8 cellular contexts compared by ENCODE assay signal in genomic region chr7:23105644-23106490, GRCh38. TPM values are rescaled to one million over a fixed set of nuclear protein-coding genes. Genes with fewer than 3 reads are reported as not detected.
DNase-seq lines count a peak whose midpoint lies in the region; ATAC-seq and TF ChIP-seq lines count a peak whose summit lies in the region.

Gene KLHL7 (plus strand): TSS chr7:23105785. CDS start chr7:23106027, 242 bp downstream.

- no peak within 1 kb of the TSS for H2AK5ac ChIP-seq in trophoblast cell (ENCODE audit: low read length)

- H2BK5ac ChIP-seq in trophoblast cell (ENCODE audit: low read depth, low read length, poor library complexity): peak within 1 kb of the TSS; percentile 35

- H3K4ac ChIP-seq in trophoblast cell (ENCODE audit: low read depth, low read length): peak within 1 kb of the TSS; percentile 42

- H3K4me1 ChIP-seq in adipocyte (ENCODE audit: control insufficient read depth, insufficient read depth, low read length) (peaks cover 32% of the 10 kb centered on the region), cardiac muscle cell (ENCODE audit: low read depth) (peaks cover 6% of the 10 kb centered on the region), trophoblast cell (ENCODE audit: control insufficient read depth in 1 of 2, insufficient read depth in 2 of 2, low read length in 2 of 2) (peaks cover 0 to 1% of the 10 kb centered on the region in 2 experiments), transverse colon (peaks cover 5 to 33% (median 17%) of the 10 kb centered on the region in 4 donors)

- peak within 1 kb of the TSS; percentile 94 for H2AFZ ChIP-seq in trophoblast cell (ENCODE audit: insufficient read depth, low read length, poor library complexity)

- H3K27me3 ChIP-seq in adipocyte (replicated peaks; ENCODE audit: control insufficient read depth, insufficient read depth, low read length): no peaks in the 10 kb centered on the region
- H3K27me3 ChIP-seq in cardiac muscle cell: no peaks in the 10 kb centered on the region
- H3K27me3 ChIP-seq in trophoblast cell (ENCODE audit: insufficient read depth, low read length): no peaks in the 10 kb centered on the region
- H3K27me3 ChIP-seq in transverse colon: no peaks in the 10 kb centered on the region

- H4K8ac ChIP-seq in trophoblast cell (ENCODE audit: low read depth, low read length): peak within 1 kb of the TSS; percentile 67

- no peak within 1 kb of the TSS for H3K23ac ChIP-seq in trophoblast cell (ENCODE audit: low read length)

- TF ChIP-seq POLR2A in transverse colon (IDR thresholded peaks at IDR 0.05): peak; percentile 94

- H3K79me1 ChIP-seq in trophoblast cell (ENCODE audit: low read length): peaks cover 4% of the 10 kb centered on the region

- H3K9me3 ChIP-seq in adipocyte (ENCODE audit: control insufficient read depth, low read length) (peaks cover 4% of the 10 kb centered on the region), cardiac muscle cell (ENCODE audit: low read depth) (no peaks in the 10 kb centered on the region), trophoblast cell (ENCODE audit: insufficient read depth, low read depth, low read length) (no peaks in the 10 kb centered on the region), transverse colon (no peaks in the 10 kb centered on the region)

- H3K4me2 ChIP-seq in trophoblast cell (ENCODE audit: low read length): peak within 1 kb of the TSS; percentile 70

- H4K12ac ChIP-seq in trophoblast cell (ENCODE audit: low read depth, low read length): peak within 1 kb of the TSS; percentile 60

- H3K36me3 ChIP-seq in adipocyte (ENCODE audit: control insufficient read depth, insufficient read depth, low read length, severe bottlenecking): no peaks in the 10 kb centered on the region
- H3K36me3 ChIP-seq in cardiac muscle cell: no peaks in the 10 kb centered on the region
- no peaks in the 10 kb centered on the region for H3K36me3 ChIP-seq in trophoblast cell (ENCODE audit: control insufficient read depth in 1 of 2, insufficient read depth in 2 of 2, low read length in 2 of 2)
- no peaks in the 10 kb centered on the region for H3K36me3 ChIP-seq in transverse colon

- H3K27ac ChIP-seq in cardiac muscle cell (peak within 1 kb of the TSS; percentile 94), trophoblast cell (ENCODE audit: low read depth, low read length) (peak within 1 kb of the TSS; percentile 74), transverse colon (peak within 1 kb of the TSS; percentile 90 to 99 (median 94))

- H3K4me3 ChIP-seq in adipocyte (ENCODE audit: low read length): peak within 1 kb of the TSS; percentile 99
- H3K4me3 ChIP-seq in cardiac muscle cell: peak within 1 kb of the TSS; percentile 90
- H3K4me3 ChIP-seq in trophoblast cell (ENCODE audit: low read depth, low read length): peak within 1 kb of the TSS; percentile 97
- peak within 1 kb of the TSS; percentile 67 to 94 (median 88) for H3K4me3 ChIP-seq in transverse colon

- in situ Hi-C loops in transverse colon (cut with MboI; ENCODE audit: low pct_ligation_motif_present in 1 of 4, low pct_unique_long_range_greater_than_20kb in 1 of 4, low sequenced_read_pairs in 3 of 4): loop anchor here in 2 of 4 donors (10.0 kb wide), 2 partner anchors 79 to 169 kb away; partner anchors contain the start of gene NUP42 (in 2 of the 2)

- peak; percentile 97 for ATAC-seq in HG02763 (IDR thresholded peaks at IDR 0.05; ENCODE audit: unreplicated experiment)

- peak within 1 kb of the TSS; percentile 69 for H2BK120ac ChIP-seq in trophoblast cell (ENCODE audit: insufficient read depth, low read length, poor library complexity)

- no peak for TF ChIP-seq EP300 in transverse colon (IDR thresholded peaks at IDR 0.05; ENCODE audit: low read depth)

- no CpG with 5 or more reads among the region's 74 CpGs for WGBS in trophoblast cell (ENCODE audit: extremely low coverage, insufficient coverage, insufficient read length)
- WGBS in transverse colon (ENCODE audit: low coverage in 1 of 2), 2 donors: 0 to 1% methylated on average over 15 to 74 of the region's 74 CpGs

- peaks cover 6% of the 10 kb centered on the region for H3K79me2 ChIP-seq in trophoblast cell (ENCODE audit: control insufficient read depth, insufficient read depth, low read length, poor library complexity)

- TF ChIP-seq CTCF in GM12873 (IDR thresholded peaks at IDR 0.05; ENCODE audit: insufficient read depth, low read depth, low read length, missing control alignments) (peak; percentile 17), cardiac muscle cell (IDR thresholded peaks at IDR 0.05; ENCODE audit: low read depth, low read length) (peak; percentile 20), transverse colon (IDR thresholded peaks at IDR 0.05) (peak in 1 of 5 experiments; percentile 4)

- H3K18ac ChIP-seq in trophoblast cell (ENCODE audit: low read length): peak within 1 kb of the TSS; percentile 60

- DNase-seq in NCI-H1417 treated with DMSO at 0.1 percent for 48 hours (lab: John Stamatoyannopoulos, UW) (peak; percentile 60), SW480 (ENCODE audit: low spot score) (peak; percentile 97), adipocyte (ENCODE audit: low read depth) (peak; percentile 99), cardiac muscle cell (ENCODE audit: low read depth in 1 of 2, low spot score in 1 of 2) (peak; percentile 94 to 98), trophoblast cell (peak; percentile 97 to 98), transverse colon (peak; percentile 98)

- H3K14ac ChIP-seq in trophoblast cell (ENCODE audit: low read length): peak within 1 kb of the TSS; percentile 63

- peak within 1 kb of the TSS; percentile 98 for H3K9ac ChIP-seq in adipocyte (ENCODE audit: low read length)
- H3K9ac ChIP-seq in trophoblast cell (ENCODE audit: low read length): peak within 1 kb of the TSS; percentile 86

- no peak within 1 kb of the TSS for H2BK12ac ChIP-seq in trophoblast cell (ENCODE audit: low read length)

- intact Hi-C loops in transverse colon (cut with DNase I; ENCODE audit: low total_unique reads): loop anchor here (5.0 kb wide), 1 partner anchor 76 kb away; the partner anchor contains the start of gene NUP42

- peak within 1 kb of the TSS; percentile 38 for H4K91ac ChIP-seq in trophoblast cell (ENCODE audit: low read depth, low read length)

RNA-seq across cellular contexts. Expression of gene KLHL7, which starts in this region (rescaled TPM):
- total RNA-seq in cardiac muscle cell (31.6 and 47.1 TPM in 2 replicates), transverse colon (10 to 100 TPM in 3 of 4 donors, 1 to 10 TPM in 1; 9.2 to 27.4 (median 25.3) TPM)
- polyA plus RNA-seq in cardiac muscle cell: 33.4 and 46.1 TPM in 2 replicates
- 26.0 and 27.1 TPM in 2 replicates for polyA plus RNA-seq in trophoblast cell (2013)

Comparison
In these comparisons a context has a peak if more than half of its experiments do, and no peak if none do; other contexts are left out.
1. Peak in every context shown above with its lines: DNase-seq, ATAC-seq, H3K4me3 ChIP-seq and H3K27ac ChIP-seq.